Comparison of ENCODE assay signal across 17 cellular contexts in the genomic region with DNA sequence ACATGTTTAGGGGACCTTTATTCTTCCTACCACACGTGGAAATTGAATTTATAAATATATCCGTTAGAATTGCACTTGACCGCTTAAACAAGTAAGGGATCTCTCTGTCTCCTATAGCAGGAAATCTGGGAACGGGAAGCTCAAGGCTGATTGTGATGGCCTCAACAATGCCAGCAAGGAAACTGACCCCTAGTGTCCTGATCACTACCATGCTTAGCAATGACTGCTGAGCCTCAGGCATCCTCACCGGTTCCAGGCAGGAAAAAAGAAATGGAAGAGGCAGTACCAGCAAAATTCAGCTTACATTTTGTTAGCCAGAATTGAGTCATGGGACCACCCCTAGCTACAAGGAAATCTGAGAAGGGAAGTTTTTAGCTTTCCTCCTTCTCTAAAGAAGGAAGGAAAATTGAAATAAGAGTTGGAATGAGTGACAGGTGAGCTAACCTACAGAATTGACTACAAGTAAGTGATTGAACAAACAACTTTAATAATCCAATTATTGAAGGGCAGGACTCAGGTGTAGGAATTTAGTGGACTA. TPM values are rescaled to one million over a fixed set of nuclear protein-coding genes. Genes with fewer than 3 reads are reported as not detected.
DNase-seq lines count a peak whose midpoint lies in the region; ATAC-seq and TF ChIP-seq lines count a peak whose summit lies in the region.
"Had no signal": no experiment of that assay in that cellular context is flagged by ENCODE, and none has a peak within 500 bp of the region (broad histone marks: within the 10 kb centered on the region; RNA-seq: fewer than 3 reads in every experiment).

No MANE protein-coding gene starts in this region.

- no peaks in the 10 kb centered on the region for H3K9me3 ChIP-seq in spleen

- TF ChIP-seq CTCF in spleen (IDR thresholded peaks at IDR 0.05 in 8 of 11, conservative IDR thresholded peaks at IDR 0.05 in 3 of 11) = no peak

- in situ Hi-C loops in SK-MEL-5 (cut with HindIII; ENCODE audit: low pct_unique_long_range_greater_than_20kb, low sequenced_read_pairs) = no loop called here

- no peaks in the 10 kb centered on the region for H3K27me3 ChIP-seq in spleen (replicated peaks in 1 of 7)
- H3K27me3 ChIP-seq: foreskin keratinocyte had no signal

- H3K4me1 ChIP-seq in spleen = peaks cover 0 to 16% (median 14%) of the 10 kb centered on the region in 6 donors
- H3K4me1 ChIP-seq: foreskin keratinocyte had no signal

- peak overlapping the region in 7 of 8 donors; percentile 1 to 70 (median 53) for H3K27ac ChIP-seq in spleen
- H3K27ac ChIP-seq: epithelial cell of prostate, foreskin keratinocyte had no signal

- WGBS in spleen, 5 donors = 70 to 82% (median 79%) methylated on average over 5 of the region's 5 CpGs

- TF ChIP-seq POLR2A in spleen (IDR thresholded peaks at IDR 0.05) = no peak

- no peak overlapping the region for H3K4me3 ChIP-seq in spleen

- DNase-seq in DMS53 (lab: John Stamatoyannopoulos, UW) (peak; percentile 44), DMS53 treated with DMSO at 0.1 percent for 48 hours (lab: John Stamatoyannopoulos, UW; ENCODE audit: unreplicated experiment) (no peak), SK-MEL-5 (ENCODE audit: low read depth, low spot score) (peak; percentile 27), left lobe of liver (ENCODE audit: low spot score) (no peak), spleen (no peak), DMS114 treated with DMSO at 0.1 percent for 48 hours (lab: John Stamatoyannopoulos, UW; ENCODE audit: unreplicated experiment) (no peak)
- DNase-seq: activated effector memory CD4-positive, alpha-beta T cell treated with anti-CD3 and anti-CD28 coated beads, Interleukin-2, amount 50 U/mL, for 16 hours; foreskin keratinocyte; kidney; NCI-H1694; NCI-H2227 treated with DMSO at 0.1 percent for 48 hours; NCI-H82; small intestine; stimulated activated CD4-positive, alpha-beta T cell treated with anti-CD3 and anti-CD28 coated beads, Interleukin-4, amount 100 ng/mL, for 4 hours had no signal

- no peaks in the 10 kb centered on the region for H3K36me3 ChIP-seq in spleen

- ATAC-seq in left lobe of liver (peak; percentile 53), GM19395 (IDR thresholded peaks at IDR 0.05; ENCODE audit: unreplicated experiment) (no peak), GM19463 (IDR thresholded peaks at IDR 0.05; ENCODE audit: unreplicated experiment) (no peak)
- ATAC-seq: foreskin keratinocyte had no signal

- intact Hi-C loops in spleen (cut with DNase I; ENCODE audit: low total_unique reads) = no loop called here

RNA-seq across cellular contexts. Expression of a gene that starts 43.9 kb away (rescaled TPM):
- 15.4 and 18.2 TPM in 2 replicates for total RNA-seq in SK-MEL-5 (2014; rRNA removed; shearing (Covaris generic))
- 9.2 and 9.8 TPM in 2 replicates for polyA plus RNA-seq in SK-MEL-5 (2015; cell fraction: cytosol; rRNA removed)
- 13.6 and 15.5 TPM in 2 replicates for polyA plus RNA-seq in SK-MEL-5 (2015; cell fraction: nucleus; rRNA removed)
- total RNA-seq in left lobe of liver (1.6 TPM), spleen (10 to 100 TPM; 12.9 to 27.4 (median 15.8) TPM)
- polyA plus RNA-seq in spleen = 10 to 100 TPM; 13.7 to 18.1 (median 17.5) TPM

Comparison
In these comparisons a context has a peak if more than half of its experiments do, and no peak if none do; other contexts are left out.
1. DNase-seq: peak in DMS53 (single experiment) and SK-MEL-5 (single experiment); none in DMS53 treated with DMSO at 0.1 percent for 48 hours (single experiment), left lobe of liver (single experiment), spleen (single experiment) and DMS114 treated with DMSO at 0.1 percent for 48 hours (single experiment).